ENCODE assay signal across 16 cellular contexts in the genomic region with DNA sequence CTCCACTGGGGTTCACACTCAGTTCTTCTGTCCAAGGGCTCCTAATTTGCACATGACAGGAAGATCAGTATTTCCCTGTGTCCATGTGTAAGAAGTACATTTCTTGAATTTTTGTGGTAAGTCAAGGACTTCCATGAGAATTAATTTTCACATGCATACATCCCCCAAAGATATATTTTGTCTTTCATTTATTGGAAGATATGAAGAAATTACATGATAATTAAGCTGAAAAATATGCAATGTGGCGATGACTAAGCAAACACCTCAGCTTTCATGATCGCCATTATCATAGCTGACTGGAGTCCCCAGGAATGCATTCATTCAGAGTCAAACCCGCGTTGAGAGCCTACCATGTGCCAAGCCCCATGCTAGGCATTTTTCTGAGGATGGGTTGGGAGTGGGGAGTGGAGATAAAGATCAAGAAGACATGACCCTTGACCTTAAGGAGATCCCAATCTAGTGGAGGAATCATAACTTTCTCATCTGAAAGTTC.
DNase-seq lines count a peak whose midpoint lies in the region; ATAC-seq and TF ChIP-seq lines count a peak whose summit lies in the region.
"Had no signal": no experiment of that assay in that cellular context is flagged by ENCODE, and none has a peak within 500 bp of the region (broad histone marks: within the 10 kb centered on the region; RNA-seq: fewer than 3 reads in every experiment).

No MANE protein-coding gene starts in this region.

- H3K4me1 Mint-ChIP-seq in Calu3 (ENCODE audit: low read depth, unreplicated experiment): peaks cover 29% of the 10 kb centered on the region
- no peaks in the 10 kb centered on the region for H3K4me1 Mint-ChIP-seq in activated naive CD8-positive, alpha-beta T cell treated with anti-CD3 and anti-CD28 coated beads, Interleukin-2, amount 50 U/mL, for 24 hours
- H3K4me1 Mint-ChIP-seq: activated T-helper 17 cell treated with anti-CD3 and anti-CD28 coated beads, Interleukin-2, amount 50 U/mL, for 72 hours; CD14-positive monocyte; stimulated activated naive CD8-positive, alpha-beta T cell treated with anti-CD3 and anti-CD28 coated beads, Interleukin-15, amount 100 ng/mL, for 72 hours had no signal

- no peaks in the 10 kb centered on the region for H3K9me3 Mint-ChIP-seq in Calu3 (ENCODE audit: low read depth, unreplicated experiment)
- no peaks in the 10 kb centered on the region for H3K9me3 Mint-ChIP-seq in activated naive CD8-positive, alpha-beta T cell treated with anti-CD3 and anti-CD28 coated beads, Interleukin-2, amount 50 U/mL, for 24 hours
- H3K9me3 Mint-ChIP-seq: activated T-helper 17 cell treated with anti-CD3 and anti-CD28 coated beads, Interleukin-2, amount 50 U/mL, for 72 hours; CD14-positive monocyte; stimulated activated naive CD8-positive, alpha-beta T cell treated with anti-CD3 and anti-CD28 coated beads, Interleukin-15, amount 100 ng/mL, for 72 hours had no signal

- DNase-seq in Calu3 (peak; percentile 54), LoVo (ENCODE audit: low spot score) (peak; percentile 66), cardiac fibroblast (ENCODE audit: low read depth in 2 of 2) (peak; percentile 78 to 82), myocyte (ENCODE audit: low read depth) (peak; percentile 24), pons (ENCODE audit: low spot score) (no peak)
- no peak for DNase-seq in activated naive CD8-positive, alpha-beta T cell treated with anti-CD3 and anti-CD28 coated beads, Interleukin-2, amount 50 U/mL, for 24 hours
- DNase-seq: activated CD4-positive, alpha-beta T cell treated with anti-CD3 and anti-CD28 coated beads for 48 hours; caudate nucleus; mucosa of descending colon; NCI-H2171 treated with DMSO at 0.1 percent for 48 hours; stimulated activated naive CD8-positive, alpha-beta T cell treated with anti-CD3 and anti-CD28 coated beads, Interleukin-15, amount 100 ng/mL, for 72 hours; T-helper 1 cell had no signal

- no peak for TF ChIP-seq CTCF in Calu3 (IDR thresholded peaks at IDR 0.05; ENCODE audit: unreplicated experiment)
- TF ChIP-seq CTCF in cardiac fibroblast (IDR thresholded peaks at IDR 0.05; ENCODE audit: low read depth, low read length): no peak

- H3K27me3 Mint-ChIP-seq in Calu3 (ENCODE audit: unreplicated experiment): no peaks in the 10 kb centered on the region
- no peaks in the 10 kb centered on the region for H3K27me3 Mint-ChIP-seq in activated naive CD8-positive, alpha-beta T cell treated with anti-CD3 and anti-CD28 coated beads, Interleukin-2, amount 50 U/mL, for 24 hours

- ATAC-seq in HG03469 (IDR thresholded peaks at IDR 0.05; ENCODE audit: unreplicated experiment): no peak
- no peak for ATAC-seq in activated CD4-positive, CD25-positive, alpha-beta regulatory T cell treated with anti-CD3 and anti-CD28 coated beads, Interleukin-2, amount 50 U/mL, for 24 hours
- no peak for ATAC-seq in activated naive CD8-positive, alpha-beta T cell treated with anti-CD3 and anti-CD28 coated beads, Interleukin-2, amount 50 U/mL, for 24 hours
- ATAC-seq: activated T-helper 17 cell treated with anti-CD3 and anti-CD28 coated beads, Interleukin-2, amount 50 U/mL, for 72 hours; mucosa of descending colon; stimulated activated naive CD8-positive, alpha-beta T cell treated with anti-CD3 and anti-CD28 coated beads, Interleukin-15, amount 100 ng/mL, for 72 hours had no signal

- no peak overlapping the region for H3K4me3 Mint-ChIP-seq in Calu3 (ENCODE audit: low read depth, unreplicated experiment)
- no peak overlapping the region for H3K4me3 Mint-ChIP-seq in activated naive CD8-positive, alpha-beta T cell treated with anti-CD3 and anti-CD28 coated beads, Interleukin-2, amount 50 U/mL, for 24 hours
- H3K4me3 Mint-ChIP-seq: activated T-helper 17 cell treated with anti-CD3 and anti-CD28 coated beads, Interleukin-2, amount 50 U/mL, for 72 hours; CD14-positive monocyte; stimulated activated naive CD8-positive, alpha-beta T cell treated with anti-CD3 and anti-CD28 coated beads, Interleukin-15, amount 100 ng/mL, for 72 hours had no signal

- peaks cover 15% of the 10 kb centered on the region for H3K36me3 Mint-ChIP-seq in Calu3 (ENCODE audit: insufficient read depth, unreplicated experiment)
- H3K36me3 Mint-ChIP-seq in activated naive CD8-positive, alpha-beta T cell treated with anti-CD3 and anti-CD28 coated beads, Interleukin-2, amount 50 U/mL, for 24 hours (ENCODE audit: low read depth): no peaks in the 10 kb centered on the region
- H3K36me3 Mint-ChIP-seq: CD14-positive monocyte had no signal

- intact Hi-C loops in Calu3 (cut with micrococcal nuclease; ENCODE audit: unreplicated experiment): loop anchor here (2.0 to 5.0 kb wide), 4 partner anchors 81 to 156 kb away; no protein-coding TSS in a partner anchor

- BruUV-seq in Calu3 (replicated peaks; lab: Mats Ljungman, UMichigan): no TSS peak

- CTCF ChIA-PET in Calu3 (lab: Charles Lee): interaction anchor here (0.9 to 1.0 kb wide), 3 partner anchors 23 to 119 kb away, joined by 3 to 4 read pairs (median 3); a partner anchor contains a TSS

- no peak overlapping the region for H3K4me3 ChIP-seq in cardiac fibroblast (replicated peaks in 1 of 2; ENCODE audit: low read depth in 2 of 2, low read length in 2 of 2)
- H3K4me3 ChIP-seq: mucosa of descending colon had no signal

- no peak overlapping the region for H3K27ac Mint-ChIP-seq in Calu3 (ENCODE audit: unreplicated experiment)
- H3K27ac Mint-ChIP-seq in activated naive CD8-positive, alpha-beta T cell treated with anti-CD3 and anti-CD28 coated beads, Interleukin-2, amount 50 U/mL, for 24 hours: no peak overlapping the region
- H3K27ac Mint-ChIP-seq: activated T-helper 17 cell treated with anti-CD3 and anti-CD28 coated beads, Interleukin-2, amount 50 U/mL, for 72 hours; CD14-positive monocyte; stimulated activated naive CD8-positive, alpha-beta T cell treated with anti-CD3 and anti-CD28 coated beads, Interleukin-15, amount 100 ng/mL, for 72 hours had no signal

Comparison
In these comparisons a context has a peak if more than half of its experiments do, and no peak if none do; other contexts are left out.
1. DNase-seq: peak in Calu3 (single experiment), LoVo (single experiment), cardiac fibroblast (2 of 2) and myocyte (single experiment); none in pons (single experiment) and activated naive CD8-positive, alpha-beta T cell treated with anti-CD3 and anti-CD28 coated beads, Interleukin-2, amount 50 U/mL, for 24 hours (single experiment).